Comparison of ENCODE assay signal across 8 cellular contexts in the genomic region with DNA sequence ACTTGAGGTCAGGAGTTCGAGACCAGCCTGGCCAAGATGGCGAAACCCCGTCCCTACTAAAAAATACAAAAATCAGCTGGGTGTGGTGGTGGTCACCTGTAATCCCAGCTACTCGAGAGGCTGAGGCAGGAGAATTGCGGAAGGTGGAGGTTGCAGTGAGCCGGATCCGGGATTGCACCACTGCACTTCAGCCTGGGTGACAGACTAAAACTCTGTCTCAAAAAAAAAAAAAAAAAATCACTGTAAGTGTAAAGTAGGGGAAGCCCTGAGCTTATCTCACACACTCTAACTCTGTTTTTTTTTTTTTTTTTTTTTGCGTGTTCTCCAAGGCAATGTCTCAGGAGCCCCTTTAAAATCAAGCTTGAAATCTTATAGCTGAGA. TPM values are rescaled to one million over a fixed set of nuclear protein-coding genes. Genes with fewer than 3 reads are reported as not detected.
DNase-seq lines count a peak whose midpoint lies in the region; ATAC-seq and TF ChIP-seq lines count a peak whose summit lies in the region.

No MANE protein-coding gene starts in this region.

- no peak for ATAC-seq in RWPE2 (ENCODE audit: low read depth)
- ATAC-seq in HG03045 (IDR thresholded peaks at IDR 0.05; ENCODE audit: unreplicated experiment), result no peak
- no peak for ATAC-seq in HG02623 (IDR thresholded peaks at IDR 0.05; ENCODE audit: unreplicated experiment)

- peaks cover 16% of the 10 kb centered on the region; the same call in 1 of the 2 replicates for H3K4me1 ChIP-seq in Caco-2
- peaks cover 61% of the 10 kb centered on the region for H3K4me1 ChIP-seq in RWPE2 (ENCODE audit: insufficient read depth, poor library complexity, severe bottlenecking)
- H3K4me1 ChIP-seq in esophagus (ENCODE audit: control insufficient read depth in 2 of 2, insufficient read depth in 2 of 2, low read length in 1 of 2), result no peaks in the 10 kb centered on the region
- H3K4me1 ChIP-seq in osteoblast (ENCODE audit: insufficient read depth, low read length), result peaks cover 35% of the 10 kb centered on the region

- no peaks in the 10 kb centered on the region for H3K36me3 ChIP-seq in Caco-2 (ENCODE audit: control insufficient read depth, insufficient read depth, low read length)
- H3K36me3 ChIP-seq in RWPE2 (ENCODE audit: low read depth), result peaks cover 18% of the 10 kb centered on the region
- no peaks in the 10 kb centered on the region for H3K36me3 ChIP-seq in esophagus (ENCODE audit: control insufficient read depth in 2 of 2, insufficient read depth in 2 of 2, low read length in 1 of 2)
- H3K36me3 ChIP-seq in osteoblast (ENCODE audit: insufficient read depth, low read length), result no peaks in the 10 kb centered on the region

- H3K27me3 Mint-ChIP-seq in Caco-2 (ENCODE audit: insufficient read depth, unreplicated experiment), result no peaks in the 10 kb centered on the region

- intact Hi-C loops in Caco-2 (cut with micrococcal nuclease; ENCODE audit: unreplicated experiment), result no loop called here

- H3K9me3 Mint-ChIP-seq in Caco-2 (ENCODE audit: unreplicated experiment), result no peaks in the 10 kb centered on the region

- peak overlapping the region; percentile 98 for H3K27ac ChIP-seq in RWPE2 (ENCODE audit: poor library complexity, severe bottlenecking)
- peak overlapping the region; percentile 47 to 79 for H3K27ac ChIP-seq in esophagus (ENCODE audit: low read depth in 2 of 2, low read length in 1 of 2)
- peak overlapping the region; percentile 82 for H3K27ac ChIP-seq in osteoblast (ENCODE audit: low read depth, low read length)

- no TSS peak for BruUV-seq in Caco-2 (replicated peaks; lab: Mats Ljungman, UMichigan)

- no peak for TF ChIP-seq CTCF in Caco-2 (IDR thresholded peaks at IDR 0.05; ENCODE audit: insufficient read depth in 1 of 2, low read depth in 1 of 2, low read length in 1 of 2, severe bottlenecking in 1 of 2, unreplicated experiment in 1 of 2)
- no peak for TF ChIP-seq CTCF in RWPE2 (IDR thresholded peaks at IDR 0.05; ENCODE audit: poor library complexity, severe bottlenecking)
- no peak for TF ChIP-seq CTCF in osteoblast (IDR thresholded peaks at IDR 0.05; ENCODE audit: extremely low read depth, low read depth, low read length)

- CTCF ChIA-PET in Caco-2 (lab: Charles Lee), result interaction anchor here (0.6 to 1.4 kb wide), 8 partner anchors 45 to 909 kb away, joined by 3 to 21 read pairs (median 3); no protein-coding TSS in a partner anchor

- H3K36me3 Mint-ChIP-seq in Caco-2 (ENCODE audit: insufficient read depth, unreplicated experiment), result no peaks in the 10 kb centered on the region

- WGBS in esophagus, 2 donors, result 45 to 53% methylated on average over 8 of the region's 8 CpGs

- no peaks in the 10 kb centered on the region for H3K27me3 ChIP-seq in Caco-2 (replicated peaks; ENCODE audit: control insufficient read depth, insufficient read depth, low read length)
- H3K27me3 ChIP-seq in RWPE2 (ENCODE audit: insufficient read depth, poor library complexity, severe bottlenecking), result no peaks in the 10 kb centered on the region
- H3K27me3 ChIP-seq in esophagus (ENCODE audit: control insufficient read depth in 1 of 2, insufficient read depth in 2 of 2, low read length in 2 of 2), result no peaks in the 10 kb centered on the region
- H3K27me3 ChIP-seq in osteoblast (ENCODE audit: insufficient read depth, low read length), result no peaks in the 10 kb centered on the region

- no peak for DNase-seq in Caco-2
- DNase-seq in RWPE2 (ENCODE audit: low spot score), result no peak
- no peak for DNase-seq in osteoblast (ENCODE audit: insufficient read length, low spot score, missing footprints)
- no peak for DNase-seq in NCI-H187 treated with DMSO at 0.1 percent for 48 hours (lab: John Stamatoyannopoulos, UW)
- no peak for DNase-seq in COR-L47 (lab: John Stamatoyannopoulos, UW)

- H3K9me3 ChIP-seq in Caco-2 (no peaks in the 10 kb centered on the region), RWPE2 (ENCODE audit: severe bottlenecking) (no peaks in the 10 kb centered on the region), esophagus (ENCODE audit: control insufficient read depth in 2 of 2, insufficient read depth in 1 of 2, low read depth in 1 of 2, low read length in 1 of 2) (no peaks in the 10 kb centered on the region), osteoblast (ENCODE audit: low read depth, low read length) (no peaks in the 10 kb centered on the region)

- POLR2A ChIA-PET in Caco-2 (lab: Charles Lee), result interaction anchor here (0.6 to 0.7 kb wide), 8 partner anchors 11 to 212 kb away, joined by 3 to 8 read pairs (median 4); partner anchors contain the start of gene STAT2

- H3K4me1 Mint-ChIP-seq in Caco-2 (ENCODE audit: low read depth, unreplicated experiment), result peaks cover 6% of the 10 kb centered on the region

- peak overlapping the region; percentile 59 for H3K4me3 ChIP-seq in Caco-2 (ENCODE audit: low read depth, low read length)
- peak overlapping the region; percentile 49 for H3K4me3 ChIP-seq in RWPE2 (ENCODE audit: severe bottlenecking)
- peak overlapping the region in 1 of 2 donors; percentile 70 for H3K4me3 ChIP-seq in esophagus (ENCODE audit: low read depth in 1 of 2, low read length in 2 of 2)
- peak overlapping the region; percentile 90 for H3K4me3 ChIP-seq in osteoblast (ENCODE audit: insufficient read depth, low read length)

- H3K4me2 ChIP-seq in osteoblast (ENCODE audit: insufficient read depth, low read length), result peak overlapping the region; percentile 83

- H3K79me2 ChIP-seq in osteoblast (ENCODE audit: insufficient read depth, low read length), result peaks cover 42% of the 10 kb centered on the region

- H3K4me3 Mint-ChIP-seq in Caco-2 (ENCODE audit: unreplicated experiment), result peak overlapping the region; percentile 82

- peak overlapping the region; percentile 23 for H3K27ac Mint-ChIP-seq in Caco-2 (ENCODE audit: unreplicated experiment)

- no peaks in the 10 kb centered on the region for H4K20me1 ChIP-seq in osteoblast (ENCODE audit: insufficient read depth, low read length)

- H2AFZ ChIP-seq in osteoblast (ENCODE audit: low read length), result peak overlapping the region; percentile 90

RNA-seq across cellular contexts. Expression of gene RBMS2, which starts 0.4 kb away (rescaled TPM):
- total RNA-seq in Caco-2 (2022) (32.5 and 39.5 TPM in 2 replicates), osteoblast (24.2 and 26.2 TPM in 2 replicates)
- 1 to 10 TPM; 3.4 to 6.7 TPM for polyA plus RNA-seq in esophagus

RNA-seq across cellular contexts. Expression of gene GLS2, which starts 33.2 kb away (rescaled TPM):
- total RNA-seq in Caco-2 (2022) (14.2 and 14.7 TPM in 2 replicates), osteoblast (0.36 TPM in 1 of 2 replicates, not detected in the other)
- polyA plus RNA-seq in esophagus, result 1 to 10 TPM; 3.6 to 4.2 TPM

RNA-seq across cellular contexts. Expression of gene SPRYD4, which starts 52.8 kb away (rescaled TPM):
- total RNA-seq in Caco-2 (2022) (2.8 TPM in 2 replicates), osteoblast (2.5 and 2.7 TPM in 2 replicates)
- polyA plus RNA-seq in esophagus, result 1 to 10 TPM; 2.2 to 2.9 TPM

Comparison
In these comparisons a context has a peak if more than half of its experiments do, and no peak if none do; other contexts are left out.
1. RNA of gene GLS2, which starts 33.2 kb away (total RNA-seq): 14.2 to 14.7 TPM in Caco-2; 0.36 TPM in osteoblast; every median in the first group is over 10 times any median in the second.
2. Peak in every context shown above with its lines, with median percentiles within 50 percentile points of each other: H3K27ac ChIP-seq.